18 cellular contexts compared by ENCODE assay signal in the genomic region with DNA sequence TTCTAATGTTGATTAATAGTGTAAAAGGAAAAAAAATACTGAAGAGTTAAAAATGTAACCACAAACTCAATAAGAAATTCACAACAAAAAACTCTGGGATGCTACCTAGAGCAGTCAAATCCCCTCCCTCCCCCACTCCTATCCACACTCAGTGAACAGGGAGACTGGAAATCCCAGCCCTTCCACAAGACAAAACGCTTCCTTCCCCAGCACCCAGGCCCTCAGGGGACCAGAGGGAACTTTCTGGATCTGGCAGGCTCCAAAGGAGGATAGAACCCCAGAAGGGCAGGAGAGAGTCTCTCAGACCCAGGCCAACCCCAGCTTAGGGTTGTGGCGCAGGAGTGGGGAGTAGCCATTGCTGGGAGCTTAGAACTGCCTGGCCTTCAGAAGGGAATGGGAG. TPM values are rescaled to one million over a fixed set of nuclear protein-coding genes. Genes with fewer than 3 reads are reported as not detected.
DNase-seq lines count a peak whose midpoint lies in the region; ATAC-seq and TF ChIP-seq lines count a peak whose summit lies in the region.
"Had no signal": no experiment of that assay in that cellular context is flagged by ENCODE, and none has a peak within 500 bp of the region (broad histone marks: within the 10 kb centered on the region; RNA-seq: fewer than 3 reads in every experiment).

No MANE protein-coding gene starts in this region.

- no peaks in the 10 kb centered on the region for H3K79me2 ChIP-seq in smooth muscle cell (ENCODE audit: low read depth)

- H3K4me1 ChIP-seq in smooth muscle cell (ENCODE audit: low read depth) (peaks cover 37% of the 10 kb centered on the region), gastroesophageal sphincter (peaks cover 0 to 13% (median 0%) of the 10 kb centered on the region in 3 donors)

- H3K4me3 Mint-ChIP-seq in activated T-cell treated with anti-CD3 and anti-CD28 coated beads, Interleukin-2, amount 50 U/mL, for 24 hours: no peak overlapping the region
- no peak overlapping the region for H3K4me3 Mint-ChIP-seq in T-helper 17 cell

- no peaks in the 10 kb centered on the region for H3K9me3 Mint-ChIP-seq in activated T-cell treated with anti-CD3 and anti-CD28 coated beads, Interleukin-2, amount 50 U/mL, for 24 hours

- no peaks in the 10 kb centered on the region for H3K27me3 Mint-ChIP-seq in activated T-cell treated with anti-CD3 and anti-CD28 coated beads, Interleukin-2, amount 50 U/mL, for 24 hours
- H3K27me3 Mint-ChIP-seq in T-helper 17 cell: no peaks in the 10 kb centered on the region

- H3K36me3 ChIP-seq in smooth muscle cell (ENCODE audit: low read depth) (no peaks in the 10 kb centered on the region), gastroesophageal sphincter (peaks cover 0 to 36% of the 10 kb centered on the region in 2 donors)

- no peak for DNase-seq in activated T-cell treated with anti-CD3 and anti-CD28 coated beads, Interleukin-2, amount 50 U/mL, for 24 hours
- DNase-seq in activated T-cell treated with anti-CD3 and anti-CD28 coated beads, Interleukin-2, amount 50 U/mL, for 1 hour: no peak
- no peak for DNase-seq in T-helper 17 cell
- peak; percentile 45 for DNase-seq in iPS-NIHi7 (ENCODE audit: extremely low spot score)
- no peak for DNase-seq in smooth muscle cell (lab: John Stamatoyannopoulos, UW; ENCODE audit: unreplicated experiment)
- DNase-seq in NCI-H146 treated with DMSO at 0.1 percent for 48 hours (lab: John Stamatoyannopoulos, UW; ENCODE audit: unreplicated experiment): no peak
- DNase-seq in NCI-H2227 (lab: John Stamatoyannopoulos, UW; ENCODE audit: unreplicated experiment): no peak
- DNase-seq: 8988T, BE2C, DMS79 treated with DMSO at 0.1 percent for 48 hours, MV-4-11, NCI-H1436, NCI-H2081, NCI-H2227 treated with DMSO at 0.1 percent for 48 hours, NCI-H524, SHP77 treated with DMSO at 0.1 percent for 48 hours had no signal

- H3K9me3 ChIP-seq in T-helper 17 cell (ENCODE audit: control insufficient read depth, low read length, poor library complexity, severe bottlenecking): no peaks in the 10 kb centered on the region
- no peaks in the 10 kb centered on the region for H3K9me3 ChIP-seq in smooth muscle cell (replicated peaks; ENCODE audit: low read depth)
- no peaks in the 10 kb centered on the region for H3K9me3 ChIP-seq in gastroesophageal sphincter
- H3K9me3 ChIP-seq: BE2C had no signal

- TF ChIP-seq CTCF in smooth muscle cell (IDR thresholded peaks at IDR 0.05; ENCODE audit: borderline replicate concordance, insufficient read depth, poor library complexity, severe bottlenecking): no peak
- no peak for TF ChIP-seq CTCF in gastroesophageal sphincter (IDR thresholded peaks at IDR 0.05)

- H3K4me3 ChIP-seq in smooth muscle cell: no peak overlapping the region
- no peak overlapping the region for H3K4me3 ChIP-seq in gastroesophageal sphincter

- H3K4me2 ChIP-seq in smooth muscle cell: peak overlapping the region; percentile 56

- H3F3A ChIP-seq in smooth muscle cell (ENCODE audit: low read depth): peaks cover 21% of the 10 kb centered on the region

- peak overlapping the region; percentile 12 for H3K27ac Mint-ChIP-seq in activated T-cell treated with anti-CD3 and anti-CD28 coated beads, Interleukin-2, amount 50 U/mL, for 24 hours
- H3K27ac Mint-ChIP-seq in T-helper 17 cell: peak overlapping the region; percentile 41

- H3K27ac ChIP-seq in smooth muscle cell (ENCODE audit: low read depth): peak overlapping the region; percentile 94
- H3K27ac ChIP-seq in gastroesophageal sphincter: no peak overlapping the region

- peaks cover 17% of the 10 kb centered on the region for H3K36me3 Mint-ChIP-seq in activated T-cell treated with anti-CD3 and anti-CD28 coated beads, Interleukin-2, amount 50 U/mL, for 24 hours (ENCODE audit: low read depth)
- peaks cover 2% of the 10 kb centered on the region for H3K36me3 Mint-ChIP-seq in T-helper 17 cell (ENCODE audit: low read depth)

- no peaks in the 10 kb centered on the region for H3K27me3 ChIP-seq in smooth muscle cell (ENCODE audit: low read depth)
- no peaks in the 10 kb centered on the region for H3K27me3 ChIP-seq in gastroesophageal sphincter
- H3K27me3 ChIP-seq: BE2C had no signal

- TF ChIP-seq POLR2A in gastroesophageal sphincter (IDR thresholded peaks at IDR 0.05): no peak

- peak overlapping the region; percentile 27 for H3K9ac ChIP-seq in smooth muscle cell (ENCODE audit: low read depth)

- TF ChIP-seq EP300 in gastroesophageal sphincter (IDR thresholded peaks at IDR 0.05): no peak

- WGBS in smooth muscle cell (ENCODE audit: low lambda C conversion rate): 65% methylated on average over 2 of the region's 2 CpGs
- 83% methylated on average over 1 of the region's 2 CpGs; no CpG with 5 or more reads in 1 of the 2 donors for WGBS in gastroesophageal sphincter (ENCODE audit: low coverage in 1 of 2), 2 donors

- peaks cover 11% of the 10 kb centered on the region for H3K4me1 Mint-ChIP-seq in activated T-cell treated with anti-CD3 and anti-CD28 coated beads, Interleukin-2, amount 50 U/mL, for 24 hours (ENCODE audit: low read depth)
- peaks cover 14% of the 10 kb centered on the region for H3K4me1 Mint-ChIP-seq in T-helper 17 cell

- ATAC-seq in T-helper 17 cell (no peak), gastroesophageal sphincter (no peak)
- ATAC-seq: HCT116 had no signal

- H4K20me1 ChIP-seq in smooth muscle cell (ENCODE audit: low read depth): no peaks in the 10 kb centered on the region

- H2AFZ ChIP-seq in smooth muscle cell (ENCODE audit: low read depth): no peak overlapping the region

RNA-seq across cellular contexts. Expression of a gene that starts 55.0 kb away (rescaled TPM):
- total RNA-seq in T-helper 17 cell (10 to 100 TPM; 80.0 to 83.6 TPM), smooth muscle cell (32.1 and 35.3 TPM in 2 replicates), gastroesophageal sphincter (10 to 100 TPM; 13.2 to 37.6 (median 24.9) TPM)
- 11.6 and 13.3 TPM in 2 replicates for polyA plus RNA-seq in smooth muscle cell
